ENCODE assay signal across 9 cellular contexts in genomic region chr7:74027683-74028320, GRCh38. TPM values are rescaled to one million over a fixed set of nuclear protein-coding genes. Genes with fewer than 3 reads are reported as not detected.
A peak's percentile ranks its signal among the peaks of the same experiment; 100 is the strongest.
DNase-seq lines count a peak whose midpoint lies in the region; ATAC-seq, FAIRE-seq and TF ChIP-seq lines count a peak whose summit lies in the region.
"Had no signal": no experiment of that assay in that cellular context is flagged by ENCODE, and none has a peak within 500 bp of the region (broad histone marks: within the 10 kb centered on the region; RNA-seq: fewer than 3 reads in every experiment).

Gene ELN (plus strand): TSS chr7:74028173. CDS start chr7:74028188, 15 bp downstream.

- POLR2A ChIA-PET in PC-3 (lab: Charles Lee; ENCODE audit: unreplicated experiment): no interaction called here

- H3K27ac ChIP-seq in PC-3 (ENCODE audit: low read length) (no peak within 1 kb of the TSS), esophagus (ENCODE audit: low read depth in 2 of 2, low read length in 1 of 2) (peak within 1 kb of the TSS; percentile 71 to 78), tibial artery (peak within 1 kb of the TSS; percentile 98)

- H3K36me3 ChIP-seq in PC-3 (ENCODE audit: low read depth, low read length): no peaks in the 10 kb centered on the region
- no peaks in the 10 kb centered on the region for H3K36me3 ChIP-seq in esophagus (ENCODE audit: control insufficient read depth in 2 of 2, insufficient read depth in 2 of 2, low read length in 1 of 2)
- no peaks in the 10 kb centered on the region for H3K36me3 ChIP-seq in mucosa of descending colon (ENCODE audit: low read depth)
- H3K36me3 ChIP-seq in tibial artery: peaks cover 0 to 6% (median 0%) of the 10 kb centered on the region in 3 donors

- no peak for FAIRE-seq in urothelium cell line (lab: Jason Lieb, UNC)

- no peak within 1 kb of the TSS for H2AFZ ChIP-seq in PC-3 (ENCODE audit: low read length)

- H3F3A ChIP-seq in PC-3 (ENCODE audit: low read length, unreplicated experiment): no peaks in the 10 kb centered on the region

- BruUV-seq in PC-3 (replicated peaks; lab: Mats Ljungman, UMichigan): no TSS peak

- H3K9me3 ChIP-seq in PC-3 (ENCODE audit: low read length) (no peaks in the 10 kb centered on the region), esophagus (ENCODE audit: control insufficient read depth in 2 of 2, insufficient read depth in 1 of 2, low read depth in 1 of 2, low read length in 1 of 2) (no peaks in the 10 kb centered on the region), mucosa of descending colon (no peaks in the 10 kb centered on the region), tibial artery (no peaks in the 10 kb centered on the region)

- 5 to 17% methylated on average over 33 to 38 of the region's 39 CpGs for WGBS in esophagus, 2 donors

- no peaks in the 10 kb centered on the region for H3K9me2 ChIP-seq in PC-3 (replicated peaks; ENCODE audit: low read length)

- intact Hi-C loops in PC-3 (cut with micrococcal nuclease) (no loop called here), mucosa of descending colon (cut with DNase I, micrococcal nuclease) (loop anchor here (10.0 kb wide), 2 partner anchors 153 to 163 kb away; partner anchors contain the start of gene TMEM270 (in 1 of the 2)), tibial artery (cut with DNase I; ENCODE audit: low total_unique reads) (loop anchor here (2.0 kb wide), 2 partner anchors 133 to 161 kb away; no protein-coding TSS in a partner anchor)

- peaks cover 8% of the 10 kb centered on the region for H3K4me1 ChIP-seq in PC-3 (ENCODE audit: insufficient read depth, low read length)
- peaks cover 0 to 14% of the 10 kb centered on the region in 2 donors for H3K4me1 ChIP-seq in esophagus (ENCODE audit: control insufficient read depth in 2 of 2, insufficient read depth in 2 of 2, low read length in 1 of 2)
- H3K4me1 ChIP-seq in mucosa of descending colon (ENCODE audit: low read depth): no peaks in the 10 kb centered on the region
- H3K4me1 ChIP-seq in tibial artery: peaks cover 3 to 89% (median 67%) of the 10 kb centered on the region in 4 donors

- no peak within 1 kb of the TSS for H3K4me3 ChIP-seq in PC-3 (ENCODE audit: low read length)
- peak within 1 kb of the TSS; percentile 30 to 55 for H3K4me3 ChIP-seq in esophagus (ENCODE audit: low read depth in 1 of 2, low read length in 2 of 2)
- no peak within 1 kb of the TSS for H3K4me3 ChIP-seq in mucosa of descending colon
- H3K4me3 ChIP-seq in tibial artery: peak within 1 kb of the TSS; percentile 80 to 93

- TF ChIP-seq CTCF in PC-3 (conservative IDR thresholded peaks at IDR 0.05; ENCODE audit: low read depth, low read length) (no peak), mucosa of descending colon (IDR thresholded peaks at IDR 0.05) (no peak), tibial artery (IDR thresholded peaks at IDR 0.05) (peak in 1 of 2 experiments; percentile 11)

- no peak for ATAC-seq in PC-3
- peak; percentile 27 for ATAC-seq in mucosa of descending colon
- ATAC-seq in GM19351 (IDR thresholded peaks at IDR 0.05; ENCODE audit: unreplicated experiment): no peak

- H3K27me3 ChIP-seq in PC-3 (ENCODE audit: low read length) (peaks cover 18% of the 10 kb centered on the region), esophagus (ENCODE audit: control insufficient read depth in 1 of 2, insufficient read depth in 2 of 2, low read length in 2 of 2) (peaks cover 0 to 5% of the 10 kb centered on the region in 2 donors), tibial artery (no peaks in the 10 kb centered on the region)

- DNase-seq in PC-3 (no peak), mucosa of descending colon (peak; percentile 54 to 72 (median 72)), tibial artery (peak; percentile 94 to 99), urothelium cell line (ENCODE audit: low spot score) (no peak), SW 1271 (lab: John Stamatoyannopoulos, UW) (no peak)
- DNase-seq in activated CD4-positive, alpha-beta T cell treated with anti-CD3 and anti-CD28 coated beads, Interleukin-2, amount 50 U/mL, for 48 hours: no peak
- DNase-seq: foreskin melanocyte had no signal

- H3K9ac ChIP-seq in PC-3 (ENCODE audit: low read length): no peak within 1 kb of the TSS

- no peaks in the 10 kb centered on the region for H4K20me1 ChIP-seq in PC-3 (ENCODE audit: low read length)

- CTCF ChIA-PET in PC-3 (lab: Charles Lee): interaction anchor here (0.6 kb wide), 1 partner anchor 164 kb away, joined by 13 read pairs; no protein-coding TSS in a partner anchor

- H3K4me2 ChIP-seq in PC-3 (ENCODE audit: low read length): peak within 1 kb of the TSS; percentile 31; the same call in 1 of the 2 replicates

- no peaks in the 10 kb centered on the region for H3K79me2 ChIP-seq in PC-3 (ENCODE audit: low read length)

RNA-seq across cellular contexts. Expression of gene ELN, which starts in this region (rescaled TPM):
- total RNA-seq in PC-3 (2014; rRNA removed): 0.07 TPM in 1 of 2 replicates, not detected in the other
- 10 to 100 TPM; 12.6 to 25.7 TPM for polyA plus RNA-seq in esophagus
- total RNA-seq in mucosa of descending colon: 10 to 100 TPM in 2 of 3 donors, 1 to 10 TPM in 1; 5.0 to 43.4 (median 20.5) TPM

Comparison
In these comparisons a context has a peak if more than half of its experiments do, and no peak if none do; other contexts are left out.
1. DNase-seq: peak in mucosa of descending colon (3 of 3) and tibial artery (2 of 2); none in PC-3 (single experiment), urothelium cell line (single experiment), SW 1271 (0 of 2) and activated CD4-positive, alpha-beta T cell treated with anti-CD3 and anti-CD28 coated beads, Interleukin-2, amount 50 U/mL, for 48 hours (0 of 2).
2. H3K4me3 ChIP-seq: peak in esophagus (2 of 2) and tibial artery (2 of 2); none in PC-3 (single experiment) and mucosa of descending colon (single experiment).